ENCODE assay signal across 19 cellular contexts in the genomic region with DNA sequence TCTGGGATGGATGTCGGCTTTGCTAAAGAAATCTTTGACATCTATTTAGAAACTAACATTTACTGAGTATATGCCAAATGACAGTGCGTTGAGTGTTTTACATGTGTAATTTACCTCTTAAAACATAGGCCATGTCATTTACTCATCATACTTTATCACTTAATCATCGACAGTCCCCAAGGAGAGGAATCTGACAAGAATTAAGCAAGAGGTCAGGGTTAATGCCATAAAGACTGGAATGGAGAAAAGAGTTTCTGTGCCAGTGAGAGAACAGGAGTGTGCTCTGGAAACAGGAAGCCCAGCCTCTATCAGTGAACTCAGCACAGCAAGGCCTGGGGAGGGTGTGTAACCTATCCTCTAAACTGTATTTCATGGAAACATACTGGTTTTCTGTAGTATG.
"Had no signal": no experiment of that assay in that cellular context is flagged by ENCODE, and none has a peak within 500 bp of the region (broad histone marks: within the 10 kb centered on the region; RNA-seq: fewer than 3 reads in every experiment).

No MANE protein-coding gene starts in this region.

- ATAC-seq: esophagus mucosa; gastroesophageal sphincter; left cardiac atrium; lower lobe of right lung; naive thymus-derived CD4-positive, alpha-beta T cell; right lobe of liver had no signal

- H3K27ac ChIP-seq: gastroesophageal sphincter, left ventricle myocardium inferior, lower lobe of right lung, parathyroid adenoma, prostate gland, right lobe of liver, skin epidermis had no signal

- H2AFZ ChIP-seq: parathyroid adenoma had no signal

- H3K9me3 ChIP-seq: gastroesophageal sphincter, left ventricle myocardium inferior, lower lobe of right lung, prostate gland, right lobe of liver had no signal

- H3K79me2 ChIP-seq: parathyroid adenoma had no signal

- H3K27me3 ChIP-seq: gastroesophageal sphincter had no signal

- H3K9ac ChIP-seq: parathyroid adenoma had no signal

- H3K4me3 ChIP-seq: gastroesophageal sphincter, left ventricle myocardium inferior, lower lobe of right lung, prostate gland, right lobe of liver, skin epidermis had no signal

- DNase-seq: effector memory CD4-positive, alpha-beta T cell; foreskin fibroblast; glutamatergic neuron; immature natural killer cell; left cardiac atrium; left ventricle myocardium inferior; lower lobe of right lung; naive thymus-derived CD4-positive, alpha-beta T cell; nephron progenitor cell; retina; right lobe of liver; stimulated activated CD4-positive, alpha-beta T cell treated with anti-CD3 and anti-CD28 coated beads, Interleukin-12 subunit alpha, Interleukin-12 subunit beta, amount 100 ng/mL, for 4 hours; stimulated activated CD4-positive, alpha-beta T cell treated with anti-CD3 and anti-CD28 coated beads, Interleukin-2, amount 100 ng/mL, for 48 hours; stimulated activated naive CD4-positive, alpha-beta T cell treated with Interleukin-2 at 50 U/mL for 16 hours had no signal

- H3K36me3 ChIP-seq: gastroesophageal sphincter, left ventricle myocardium inferior, lower lobe of right lung, prostate gland, right lobe of liver had no signal

- H3K4me1 ChIP-seq: gastroesophageal sphincter, left ventricle myocardium inferior, lower lobe of right lung, parathyroid adenoma, prostate gland had no signal
